8 cellular contexts compared by ENCODE assay signal in the genomic region with DNA sequence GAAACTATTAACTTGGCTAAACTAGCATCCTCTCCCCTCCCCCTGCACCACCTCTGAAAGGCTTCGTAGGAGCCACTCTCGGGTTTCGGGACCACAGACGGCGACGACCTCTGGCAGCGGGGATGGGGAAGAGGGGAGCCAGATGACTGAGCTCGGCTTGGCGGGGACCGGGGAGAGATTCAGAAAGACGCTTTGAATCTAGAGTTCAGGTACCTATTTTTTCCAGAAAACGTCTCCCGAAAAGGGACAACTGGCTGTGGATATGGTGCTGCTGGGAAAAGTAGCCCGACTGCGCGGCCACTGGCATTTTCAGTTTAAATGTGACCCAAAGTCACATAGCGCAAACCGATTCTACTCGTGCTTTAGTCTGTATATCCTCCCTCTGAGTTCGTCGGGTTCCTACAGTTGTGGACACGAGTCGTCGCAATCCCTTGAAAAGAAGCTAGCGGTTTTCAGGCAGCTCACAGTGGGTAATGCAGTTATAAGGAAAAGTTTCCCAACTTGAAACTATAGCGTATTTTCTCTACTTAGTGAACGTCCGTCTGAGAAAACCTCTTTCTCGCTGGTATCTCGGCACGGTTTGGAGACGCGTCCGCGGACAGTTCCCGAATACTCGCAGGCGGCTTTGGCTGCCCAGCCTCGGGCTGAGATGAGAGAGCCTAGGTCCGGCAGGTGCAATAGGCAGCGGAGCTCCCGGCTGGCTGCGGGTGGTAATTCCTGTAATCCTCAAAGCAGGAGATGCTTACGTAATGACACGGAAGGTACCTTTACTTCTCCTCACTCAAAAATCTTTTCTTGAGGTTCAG. TPM values are rescaled to one million over a fixed set of nuclear protein-coding genes. Genes with fewer than 3 reads are reported as not detected.
A peak's percentile ranks its signal among the peaks of the same experiment; 100 is the strongest.
DNase-seq lines count a peak whose midpoint lies in the region; ATAC-seq and TF ChIP-seq lines count a peak whose summit lies in the region.

No MANE protein-coding gene starts in this region.

- no peaks in the 10 kb centered on the region for H3K4me1 ChIP-seq in PC-3 (ENCODE audit: insufficient read depth, low read length)
- H3K4me1 ChIP-seq in endodermal cell (ENCODE audit: control insufficient read depth, insufficient read depth, low read length): peaks cover 2% of the 10 kb centered on the region
- peaks cover 3% of the 10 kb centered on the region for H3K4me1 ChIP-seq in thymus (ENCODE audit: control insufficient read depth, insufficient read depth, low read length)

- no peaks in the 10 kb centered on the region for H3K36me3 Mint-ChIP-seq in endodermal cell (ENCODE audit: low read depth)

- DNase-seq in NCI-H2171 treated with DMSO at 0.1 percent for 48 hours (lab: John Stamatoyannopoulos, UW): peak; percentile 8
- DNase-seq in NCI-H2171 (lab: John Stamatoyannopoulos, UW): no peak
- peak; percentile 53 for DNase-seq in PC-3
- DNase-seq in endodermal cell: peak; percentile 75
- DNase-seq in lung microvascular endothelial cell (ENCODE audit: low read depth in 2 of 2): peak; percentile 27 to 38

- H3K27me3 Mint-ChIP-seq in endodermal cell (ENCODE audit: insufficient read depth): peaks cover 60% of the 10 kb centered on the region

- H3K9me3 ChIP-seq in PC-3 (ENCODE audit: low read length) (no peaks in the 10 kb centered on the region), endodermal cell (ENCODE audit: control insufficient read depth, low read length) (no peaks in the 10 kb centered on the region), thymus (ENCODE audit: control insufficient read depth) (peaks cover 2% of the 10 kb centered on the region)

- no peaks in the 10 kb centered on the region for H3K9me2 ChIP-seq in PC-3 (replicated peaks; ENCODE audit: low read length)

- H3K9ac ChIP-seq in PC-3 (ENCODE audit: low read length) (no peak overlapping the region), endodermal cell (ENCODE audit: extremely low read depth, low read length, poor library complexity, severe bottlenecking) (no peak overlapping the region)

- H3K4me1 Mint-ChIP-seq in endodermal cell: peaks cover 12% of the 10 kb centered on the region

- H3K9me3 Mint-ChIP-seq in endodermal cell: no peaks in the 10 kb centered on the region

- H3K79me2 ChIP-seq in PC-3 (ENCODE audit: low read length): no peaks in the 10 kb centered on the region

- no peaks in the 10 kb centered on the region for H4K20me1 ChIP-seq in PC-3 (ENCODE audit: low read length)

- no peak overlapping the region for H3K27ac ChIP-seq in PC-3 (ENCODE audit: low read length)
- H3K27ac ChIP-seq in endodermal cell (ENCODE audit: low read depth, low read length): no peak overlapping the region
- peak overlapping the region; percentile 55 for H3K27ac ChIP-seq in thymus (ENCODE audit: low read depth)

- BruUV-seq in PC-3 (replicated peaks; lab: Mats Ljungman, UMichigan): no TSS peak

- POLR2A ChIA-PET in PC-3 (lab: Charles Lee; ENCODE audit: unreplicated experiment): no interaction called here

- no peak overlapping the region for H3K27ac Mint-ChIP-seq in endodermal cell

- intact Hi-C loops in PC-3 (cut with micrococcal nuclease): loop anchor here (5.0 kb wide), 1 partner anchor 353 kb away; no protein-coding TSS in a partner anchor

- no peaks in the 10 kb centered on the region for H3F3A ChIP-seq in PC-3 (ENCODE audit: low read length, unreplicated experiment)

- peak overlapping the region; percentile 82 for H3K4me3 ChIP-seq in PC-3 (ENCODE audit: low read length)
- H3K4me3 ChIP-seq in endodermal cell (ENCODE audit: low read length): peak overlapping the region; percentile 72
- H3K4me3 ChIP-seq in thymus (ENCODE audit: low read length): peak overlapping the region; percentile 28

- ATAC-seq in PC-3: peak; percentile 30
- ATAC-seq in HG03565 (IDR thresholded peaks at IDR 0.05; ENCODE audit: unreplicated experiment): no peak
- no peak for ATAC-seq in GM21825 (IDR thresholded peaks at IDR 0.05; ENCODE audit: unreplicated experiment)

- peak overlapping the region; percentile 96 for H3K4me2 ChIP-seq in PC-3 (ENCODE audit: low read length)

- peak overlapping the region; percentile 92 for H2AFZ ChIP-seq in PC-3 (ENCODE audit: low read length)

- peaks cover 10% of the 10 kb centered on the region for H3K27me3 ChIP-seq in PC-3 (ENCODE audit: low read length)
- H3K27me3 ChIP-seq in endodermal cell (ENCODE audit: control insufficient read depth, insufficient read depth, low read length, poor library complexity, severe bottlenecking): peaks cover 64% of the 10 kb centered on the region
- peaks cover 31% of the 10 kb centered on the region for H3K27me3 ChIP-seq in thymus (ENCODE audit: control insufficient read depth, insufficient read depth)

- H3K36me3 ChIP-seq in PC-3 (ENCODE audit: low read depth, low read length) (no peaks in the 10 kb centered on the region), endodermal cell (ENCODE audit: control insufficient read depth, insufficient read depth, low read length) (no peaks in the 10 kb centered on the region), thymus (ENCODE audit: control insufficient read depth, insufficient read depth) (no peaks in the 10 kb centered on the region)

- TF ChIP-seq CTCF in PC-3 (conservative IDR thresholded peaks at IDR 0.05; ENCODE audit: low read depth, low read length): no peak
- no peak for TF ChIP-seq CTCF in endodermal cell (conservative IDR thresholded peaks at IDR 0.05)

- peak overlapping the region; percentile 65 for H3K4me3 Mint-ChIP-seq in endodermal cell

- 2 to 4% methylated on average over 30 to 44 of the region's 45 CpGs for WGBS in endodermal cell (ENCODE audit: insufficient coverage in 1 of 2, insufficient read length in 1 of 2), 2 experiments
- 4% methylated on average over 45 of the region's 45 CpGs for WGBS in thymus

- CTCF ChIA-PET in PC-3 (lab: Charles Lee): interaction anchor here (0.5 to 1.1 kb wide), 3 partner anchors 60 to 962 kb away, joined by 3 to 6 read pairs (median 4); no protein-coding TSS in a partner anchor

RNA-seq across cellular contexts. Expression of a gene that starts 1.3 kb away (rescaled TPM):
- total RNA-seq in PC-3 (2014; rRNA removed) (2.9 and 4.5 TPM in 2 replicates), endodermal cell (1 to 10 TPM in 1 of 2 donors, under 1 TPM in 1; 0.13 to 1.1 TPM), lung microvascular endothelial cell (under 0.01 TPM in 1 of 2 replicates, not detected in the other)
- polyA plus RNA-seq in endodermal cell (2013, experiment 1 of 2): 7.4 TPM
- polyA plus RNA-seq in endodermal cell (2013, experiment 2 of 2): 7.0 TPM
- 19.9 TPM for polyA plus RNA-seq in thymus

Comparison
In these comparisons a context has a peak if more than half of its experiments do, and no peak if none do; other contexts are left out.
1. H3K4me3 ChIP-seq: peak in every context shown above with its lines; median percentile 82 in PC-3; 72 in endodermal cell; 28 in thymus.